Comparison of ENCODE assay signal across 26 cellular contexts in genomic region chr7:81719865-81720264, GRCh38. TPM values are rescaled to one million over a fixed set of nuclear protein-coding genes. Genes with fewer than 3 reads are reported as not detected.
"Had no signal": no experiment of that assay in that cellular context is flagged by ENCODE, and none has a peak within 500 bp of the region (broad histone marks: within the 10 kb centered on the region; RNA-seq: fewer than 3 reads in every experiment).

No MANE protein-coding gene starts in this region.

- H3K27ac ChIP-seq: adrenal gland, SJCRH30 had no signal

- H3K4me3 ChIP-seq: adrenal gland, K562, SJCRH30 had no signal

- H3K36me3 ChIP-seq: adrenal gland, SJCRH30 had no signal

- DNase-seq: activated CD4-positive, alpha-beta T cell treated with anti-CD3 and anti-CD28 coated beads for 4 hours; activated CD8-positive, alpha-beta memory T cell treated with anti-CD3 and anti-CD28 coated beads, Interleukin-2, amount 50 U/mL, for 4 hours; activated CD8-positive, alpha-beta T cell treated with anti-CD3 and anti-CD28 coated beads for 36 hours; activated gamma-delta T cell treated with Interleukin-2 at 50 U/mL for 16 hours; activated naive CD4-positive, alpha-beta T cell treated with anti-CD3 and anti-CD28 coated beads, Interleukin-2, amount 10 ng/mL, durations not matched to agents 7 days and 5 days; activated naive CD8-positive, alpha-beta T cell treated with anti-CD3 and anti-CD28 coated beads for 36 hours; activated T-cell treated with anti-CD3 and anti-CD28 coated beads, Interleukin-2, amount 50 U/mL, for 72 hours; adrenal gland; anterior cingulate cortex; Karpas-422; NCI-H146; NCI-H1930; NCI-H2171 treated with DMSO at 0.1 percent for 48 hours; NCI-H226; NCI-H526; NCI-H774; Right ventricle myocardium superior; RPMI8226; SJCRH30; SW 1271 had no signal

- H3K9me3 ChIP-seq: adrenal gland, SJCRH30 had no signal

- H3K4me1 ChIP-seq: adrenal gland, SJCRH30 had no signal

- ATAC-seq: activated CD4-positive, CD25-positive, alpha-beta regulatory T cell treated with anti-CD3 and anti-CD28 coated beads, Interleukin-2, amount 50 U/mL, for 24 hours; activated CD8-positive, alpha-beta T cell treated with anti-CD3 and anti-CD28 coated beads for 36 hours; activated T-cell treated with anti-CD3 and anti-CD28 coated beads, Interleukin-2, amount 50 U/mL, for 72 hours; K562; SK-N-SH treated with all-trans-retinoic acid at 6 μM for 48 hours had no signal

- H3K27me3 ChIP-seq: adrenal gland, SJCRH30 had no signal

RNA-seq across cellular contexts. Expression of gene HGF, which starts 50.0 kb away (rescaled TPM):
- total RNA-seq: activated CD8-positive, alpha-beta T cell treated with anti-CD3 and anti-CD28 coated beads for 36 hours; activated naive CD8-positive, alpha-beta T cell treated with anti-CD3 and anti-CD28 coated beads for 36 hours; activated T-cell treated with anti-CD3 and anti-CD28 coated beads, Interleukin-2, amount 50 U/mL, for 72 hours; activated T-helper 2 cell treated with anti-CD3 and anti-CD28 coated beads, Interferon-gamma antibody, Interleukin-2, Interleukin-4, amounts not matched to agents 10 μg/mL and 5 μg/mL and 100 μg/mL, durations not matched to agents 14 hours and 24 hours and 36 hours; NCI-H460; OCI-LY7 had no signal
- polyA plus RNA-seq: K562 had no signal
